24 cellular contexts compared by ENCODE assay signal in genomic region chr2:210752532-210752931, GRCh38.
"Had no signal": no experiment of that assay in that cellular context is flagged by ENCODE, and none has a peak within 500 bp of the region (broad histone marks: within the 10 kb centered on the region; RNA-seq: fewer than 3 reads in every experiment).

No MANE protein-coding gene starts in this region.

- H3K4me1 Mint-ChIP-seq: activated B cell treated with CpG ODN at 0.5 μM for 24 hours; activated CD4-positive, alpha-beta T cell treated with anti-CD3 and anti-CD28 coated beads for 36 hours; activated naive CD8-positive, alpha-beta T cell treated with anti-CD3 and anti-CD28 coated beads for 36 hours; memory B cell; T-cell had no signal

- H3K36me3 ChIP-seq: breast epithelium, gastroesophageal sphincter, thyroid gland, upper lobe of right lung had no signal

- H3K9me3 ChIP-seq: breast epithelium, gastroesophageal sphincter, thyroid gland, upper lobe of right lung had no signal

- H3K4me1 ChIP-seq: breast epithelium, gastroesophageal sphincter, thyroid gland, upper lobe of right lung had no signal

- ATAC-seq: activated CD4-positive, alpha-beta T cell treated with anti-CD3 and anti-CD28 coated beads for 36 hours; activated T-cell treated with anti-CD3 and anti-CD28 coated beads, Interleukin-2, amount 50 U/mL, for 4 hours; gastroesophageal sphincter; left cardiac atrium; stimulated activated naive CD8-positive, alpha-beta T cell treated with anti-CD3 and anti-CD28 coated beads, Interleukin-15, Interleukin-2, amounts not matched to agents 100 U/mL and 50 U/mL, for 24 hours; T-cell; upper lobe of right lung had no signal

- H3K27me3 Mint-ChIP-seq: activated B cell treated with CpG ODN at 0.5 μM for 24 hours; activated CD4-positive, alpha-beta T cell treated with anti-CD3 and anti-CD28 coated beads for 36 hours; activated naive CD8-positive, alpha-beta T cell treated with anti-CD3 and anti-CD28 coated beads for 36 hours; memory B cell; T-cell had no signal

- H3K27ac Mint-ChIP-seq: activated B cell treated with CpG ODN at 0.5 μM for 24 hours; activated CD4-positive, alpha-beta T cell treated with anti-CD3 and anti-CD28 coated beads for 36 hours; activated naive CD8-positive, alpha-beta T cell treated with anti-CD3 and anti-CD28 coated beads for 36 hours; activated T-helper 2 cell treated with anti-CD3 and anti-CD28 coated beads, Interferon-gamma antibody, Interleukin-2, Interleukin-4, amounts not matched to agents 10 μg/mL and 5 μg/mL and 100 μg/mL, durations not matched to agents 14 hours and 24 hours and 36 hours; memory B cell; T-cell; T-helper 2 cell treated with Interferon-gamma antibody and Interleukin-4, amounts not matched to agents 5 μg/mL and 100 μg/mL, for 36 hours had no signal

- H3K36me3 Mint-ChIP-seq: activated naive CD8-positive, alpha-beta T cell treated with anti-CD3 and anti-CD28 coated beads for 36 hours; memory B cell; T-cell had no signal

- H3K27me3 ChIP-seq: breast epithelium, gastroesophageal sphincter, thyroid gland, upper lobe of right lung had no signal

- H3K4me3 ChIP-seq: breast epithelium, coronary artery, gastroesophageal sphincter, thyroid gland, upper lobe of right lung had no signal

- H3K27ac ChIP-seq: breast epithelium, coronary artery, gastroesophageal sphincter, thyroid gland, upper lobe of right lung had no signal

- H3K9me3 Mint-ChIP-seq: activated B cell treated with CpG ODN at 0.5 μM for 24 hours; activated naive CD8-positive, alpha-beta T cell treated with anti-CD3 and anti-CD28 coated beads for 36 hours; activated T-cell treated with anti-CD3 and anti-CD28 coated beads, Interleukin-2, amount 50 U/mL, for 4 hours; activated T-helper 2 cell treated with anti-CD3 and anti-CD28 coated beads, Interferon-gamma antibody, Interleukin-2, Interleukin-4, amounts not matched to agents 10 μg/mL and 5 μg/mL and 100 μg/mL, durations not matched to agents 14 hours and 24 hours and 36 hours; memory B cell; T-helper 2 cell treated with Interferon-gamma antibody and Interleukin-4, amounts not matched to agents 5 μg/mL and 100 μg/mL, for 36 hours had no signal

- H3K4me3 Mint-ChIP-seq: activated B cell treated with CpG ODN at 0.5 μM for 24 hours; activated CD4-positive, alpha-beta T cell treated with anti-CD3 and anti-CD28 coated beads for 36 hours; activated naive CD8-positive, alpha-beta T cell treated with anti-CD3 and anti-CD28 coated beads for 36 hours; activated T-cell treated with anti-CD3 and anti-CD28 coated beads, Interleukin-2, amount 50 U/mL, for 4 hours; memory B cell; T-cell; T-helper 2 cell treated with Interferon-gamma antibody and Interleukin-4, amounts not matched to agents 5 μg/mL and 100 μg/mL, for 36 hours had no signal

- DNase-seq: activated B cell treated with CpG ODN at 0.5 μM for 24 hours; activated CD4-positive, alpha-beta T cell treated with anti-CD3 and anti-CD28 coated beads for 36 hours; activated CD4-positive, alpha-beta T cell treated with anti-CD3 and anti-CD28 coated beads, Interleukin-2, amount 50 U/mL, for 48 hours; activated CD8-positive, alpha-beta memory T cell treated with anti-CD3 and anti-CD28 coated beads, Interleukin-2, amount 50 U/mL, for 48 hours; activated naive CD4-positive, alpha-beta T cell; activated naive CD8-positive, alpha-beta T cell treated with anti-CD3 and anti-CD28 coated beads for 36 hours; activated T-cell treated with anti-CD3 and anti-CD28 coated beads, Interleukin-2, amount 50 U/mL, for 4 hours; cerebellar nuclear complex; head of caudate nucleus; islet precursor cell; left cardiac atrium; retina; stimulated activated CD4-positive, alpha-beta T cell treated with anti-CD3 and anti-CD28 coated beads, Interleukin-4, amount 100 ng/mL, for 1 hour; stimulated activated naive CD8-positive, alpha-beta T cell treated with anti-CD3 and anti-CD28 coated beads, Interleukin-15, Interleukin-2, amounts not matched to agents 100 U/mL and 50 U/mL, for 24 hours; substantia nigra; T-cell; thyroid gland; upper lobe of right lung had no signal
